ENCODE assay signal across 8 cellular contexts in the genomic region with DNA sequence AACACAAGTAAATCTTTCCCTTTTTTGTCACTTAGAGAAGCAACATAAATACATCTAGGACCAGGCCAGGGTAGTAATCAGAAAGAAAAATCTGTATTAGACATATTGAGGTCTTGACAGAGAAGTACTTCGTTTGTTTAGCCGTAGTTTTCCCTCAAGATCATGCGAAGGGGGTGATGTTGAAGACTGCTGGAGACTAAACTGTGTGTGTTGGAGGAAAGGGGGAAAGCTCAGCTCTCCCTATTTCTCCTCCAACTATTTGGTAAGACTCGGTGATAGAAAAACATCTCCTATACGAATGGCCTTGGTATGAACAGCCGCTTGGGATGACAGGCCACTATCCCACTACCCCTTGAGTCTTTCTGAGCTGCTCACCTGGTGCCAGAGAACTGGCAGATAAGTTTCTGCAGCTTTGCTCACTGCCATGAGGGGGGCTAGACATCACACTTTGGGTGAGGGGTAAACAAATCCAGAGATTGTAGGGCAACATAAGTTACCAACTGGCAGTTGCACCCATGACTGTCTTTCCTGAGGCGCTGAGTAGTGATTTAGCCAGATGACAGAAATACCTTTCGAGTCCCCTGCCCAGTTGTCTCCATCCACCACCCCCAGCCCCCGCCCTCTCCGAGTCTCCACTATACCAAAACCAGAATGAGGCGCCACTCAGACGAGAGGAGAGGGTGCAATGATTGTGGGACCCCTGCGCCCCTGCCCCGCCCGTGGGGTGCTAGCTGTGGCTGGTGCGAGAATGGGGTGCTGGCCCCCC. TPM values are rescaled to one million over a fixed set of nuclear protein-coding genes. Genes with fewer than 3 reads are reported as not detected.
DNase-seq lines count a peak whose midpoint lies in the region; TF ChIP-seq lines count a peak whose summit lies in the region.

No MANE protein-coding gene starts in this region.

- H3K4me3 Mint-ChIP-seq in activated CD4-positive, alpha-beta T cell treated with anti-CD3 and anti-CD28 coated beads, Interleukin-2, amount 10 ng/mL, durations not matched to agents 7 days and 5 days: peak overlapping the region; percentile 96
- peak overlapping the region; percentile 93 for H3K4me3 Mint-ChIP-seq in activated T-helper 1 cell treated with anti-CD3 and anti-CD28 coated beads, Interleukin-12 subunit alpha, Interleukin-12 subunit beta, Interleukin-2, Interleukin-4 antibody, amounts not matched to agents 30 ng/mL and 10 ng/mL and 1 ng/mL, durations not matched to agents 14 hours and 24 hours and 36 hours

- CTCF ChIA-PET in activated CD4-positive, alpha-beta T cell treated with anti-CD3 and anti-CD28 coated beads, Interleukin-2, amount 10 ng/mL, durations not matched to agents 7 days and 5 days (lab: Charles Lee): interaction anchor here (0.7 to 2.2 kb wide), 10 partner anchors 11 to 141 kb away, joined by 3 to 12 read pairs (median 3); no protein-coding TSS in a partner anchor

- no peaks in the 10 kb centered on the region for H3K9me3 Mint-ChIP-seq in activated CD4-positive, alpha-beta T cell treated with anti-CD3 and anti-CD28 coated beads, Interleukin-2, amount 10 ng/mL, durations not matched to agents 7 days and 5 days
- no peaks in the 10 kb centered on the region for H3K9me3 Mint-ChIP-seq in activated T-helper 1 cell treated with anti-CD3 and anti-CD28 coated beads, Interleukin-12 subunit alpha, Interleukin-12 subunit beta, Interleukin-2, Interleukin-4 antibody, amounts not matched to agents 30 ng/mL and 10 ng/mL and 1 ng/mL, durations not matched to agents 14 hours and 24 hours and 36 hours

- H3K36me3 ChIP-seq in suprapubic skin: peaks cover 12% of the 10 kb centered on the region

- peak overlapping the region; percentile 92 for H3K27ac Mint-ChIP-seq in activated CD4-positive, alpha-beta T cell treated with anti-CD3 and anti-CD28 coated beads, Interleukin-2, amount 10 ng/mL, durations not matched to agents 7 days and 5 days
- H3K27ac Mint-ChIP-seq in activated T-helper 1 cell treated with anti-CD3 and anti-CD28 coated beads, Interleukin-12 subunit alpha, Interleukin-12 subunit beta, Interleukin-2, Interleukin-4 antibody, amounts not matched to agents 30 ng/mL and 10 ng/mL and 1 ng/mL, durations not matched to agents 14 hours and 24 hours and 36 hours: peak overlapping the region; percentile 81

- peak overlapping the region; percentile 76 for H3K27ac ChIP-seq in suprapubic skin

- H3K27me3 ChIP-seq in suprapubic skin: no peaks in the 10 kb centered on the region

- H3K4me1 ChIP-seq in suprapubic skin: peaks cover 35% of the 10 kb centered on the region

- peak overlapping the region; percentile 53 for H3K4me3 ChIP-seq in suprapubic skin

- peaks cover 46% of the 10 kb centered on the region for H3K36me3 Mint-ChIP-seq in activated CD4-positive, alpha-beta T cell treated with anti-CD3 and anti-CD28 coated beads, Interleukin-2, amount 10 ng/mL, durations not matched to agents 7 days and 5 days (ENCODE audit: low read depth)
- peaks cover 42% of the 10 kb centered on the region for H3K36me3 Mint-ChIP-seq in activated T-helper 1 cell treated with anti-CD3 and anti-CD28 coated beads, Interleukin-12 subunit alpha, Interleukin-12 subunit beta, Interleukin-2, Interleukin-4 antibody, amounts not matched to agents 30 ng/mL and 10 ng/mL and 1 ng/mL, durations not matched to agents 14 hours and 24 hours and 36 hours (ENCODE audit: low read depth)

- TF ChIP-seq POLR2A in suprapubic skin (IDR thresholded peaks at IDR 0.05): no peak

- intact Hi-C loops in activated T-helper 1 cell treated with anti-CD3 and anti-CD28 coated beads, Interleukin-12 subunit alpha, Interleukin-12 subunit beta, Interleukin-2, Interleukin-4 antibody, amounts not matched to agents 30 ng/mL and 10 ng/mL and 1 ng/mL, durations not matched to agents 14 hours and 24 hours and 36 hours (cut with micrococcal nuclease): loop anchor here (1.0 to 5.0 kb wide), 11 partner anchors 7 to 473 kb away; a partner anchor contains a TSS

- DNase-seq in activated CD4-positive, alpha-beta T cell treated with anti-CD3 and anti-CD28 coated beads, Interleukin-2, amount 10 ng/mL, durations not matched to agents 7 days and 5 days: no peak
- no peak for DNase-seq in activated CD4-positive, alpha-beta T cell treated with anti-CD3 and anti-CD28 coated beads, Interleukin-2, amount 50 U/mL, for 48 hours
- DNase-seq in activated T-helper 1 cell treated with anti-CD3 and anti-CD28 coated beads, Interleukin-12 subunit alpha, Interleukin-12 subunit beta, Interleukin-2, Interleukin-4 antibody, amounts not matched to agents 30 ng/mL and 10 ng/mL and 1 ng/mL, durations not matched to agents 14 hours and 24 hours and 36 hours (ENCODE audit: low spot score): no peak
- DNase-seq in iPS-NIHi7 (ENCODE audit: extremely low spot score) (peak; percentile 26), suprapubic skin (ENCODE audit: low spot score in 2 of 2) (no peak), MV-4-11 (lab: John Stamatoyannopoulos, UW) (no peak), medulla oblongata (ENCODE audit: extremely low spot score) (no peak)
- DNase-seq in stimulated activated CD4-positive, alpha-beta T cell treated with anti-CD3 and anti-CD28 coated beads, Interleukin-4, amount 100 ng/mL, for 24 hours: no peak

- WGBS in suprapubic skin: 48% methylated on average over 6 of the region's 16 CpGs

- no peak for TF ChIP-seq EP300 in suprapubic skin (IDR thresholded peaks at IDR 0.05)

- POLR2A ChIA-PET in activated CD4-positive, alpha-beta T cell treated with anti-CD3 and anti-CD28 coated beads, Interleukin-2, amount 10 ng/mL, durations not matched to agents 7 days and 5 days (lab: Charles Lee): interaction anchor here (1.3 to 2.2 kb wide), 5 partner anchors 8 to 220 kb away, joined by 6 to 13 read pairs (median 10); a partner anchor contains a TSS

- peaks cover 60% of the 10 kb centered on the region for H3K4me1 Mint-ChIP-seq in activated CD4-positive, alpha-beta T cell treated with anti-CD3 and anti-CD28 coated beads, Interleukin-2, amount 10 ng/mL, durations not matched to agents 7 days and 5 days
- H3K4me1 Mint-ChIP-seq in activated T-helper 1 cell treated with anti-CD3 and anti-CD28 coated beads, Interleukin-12 subunit alpha, Interleukin-12 subunit beta, Interleukin-2, Interleukin-4 antibody, amounts not matched to agents 30 ng/mL and 10 ng/mL and 1 ng/mL, durations not matched to agents 14 hours and 24 hours and 36 hours (ENCODE audit: low read depth): peaks cover 63% of the 10 kb centered on the region

- no peaks in the 10 kb centered on the region for H3K9me3 ChIP-seq in suprapubic skin

- no peak for TF ChIP-seq CTCF in suprapubic skin (IDR thresholded peaks at IDR 0.05)

- peaks cover 6% of the 10 kb centered on the region for H3K27me3 Mint-ChIP-seq in activated CD4-positive, alpha-beta T cell treated with anti-CD3 and anti-CD28 coated beads, Interleukin-2, amount 10 ng/mL, durations not matched to agents 7 days and 5 days
- H3K27me3 Mint-ChIP-seq in activated T-helper 1 cell treated with anti-CD3 and anti-CD28 coated beads, Interleukin-12 subunit alpha, Interleukin-12 subunit beta, Interleukin-2, Interleukin-4 antibody, amounts not matched to agents 30 ng/mL and 10 ng/mL and 1 ng/mL, durations not matched to agents 14 hours and 24 hours and 36 hours (ENCODE audit: insufficient read depth): peaks cover 1% of the 10 kb centered on the region

RNA-seq across cellular contexts. Expression of a gene that starts 0.7 kb away (rescaled TPM):
- total RNA-seq in activated CD4-positive, alpha-beta T cell treated with anti-CD3 and anti-CD28 coated beads, Interleukin-2, amount 10 ng/mL, durations not matched to agents 7 days and 5 days: 10 to 100 TPM; 61.4 to 73.4 TPM
- 49.7 and 52.8 TPM in 2 replicates for total RNA-seq in activated T-helper 1 cell treated with anti-CD3 and anti-CD28 coated beads, Interleukin-12 subunit alpha, Interleukin-12 subunit beta, Interleukin-2, Interleukin-4 antibody, amounts not matched to agents 30 ng/mL and 10 ng/mL and 1 ng/mL, durations not matched to agents 14 hours and 24 hours and 36 hours
- 1 to 10 TPM; 2.1 to 5.4 (median 3.7) TPM for total RNA-seq in suprapubic skin

RNA-seq across cellular contexts. Expression of a gene that starts 17.9 kb away (rescaled TPM):
- 10 to 100 TPM; 45.8 to 47.9 TPM for total RNA-seq in activated CD4-positive, alpha-beta T cell treated with anti-CD3 and anti-CD28 coated beads, Interleukin-2, amount 10 ng/mL, durations not matched to agents 7 days and 5 days
- 34.1 and 34.3 TPM in 2 replicates for total RNA-seq in activated T-helper 1 cell treated with anti-CD3 and anti-CD28 coated beads, Interleukin-12 subunit alpha, Interleukin-12 subunit beta, Interleukin-2, Interleukin-4 antibody, amounts not matched to agents 30 ng/mL and 10 ng/mL and 1 ng/mL, durations not matched to agents 14 hours and 24 hours and 36 hours
- 10 to 100 TPM; 10.9 to 25.2 (median 17.7) TPM for total RNA-seq in suprapubic skin

RNA-seq across cellular contexts. Expression of a gene that starts 23.3 kb away (rescaled TPM):
- total RNA-seq in activated CD4-positive, alpha-beta T cell treated with anti-CD3 and anti-CD28 coated beads, Interleukin-2, amount 10 ng/mL, durations not matched to agents 7 days and 5 days: 100 to 1,000 TPM; 212 to 241 TPM
- 250 and 258 TPM in 2 replicates for total RNA-seq in activated T-helper 1 cell treated with anti-CD3 and anti-CD28 coated beads, Interleukin-12 subunit alpha, Interleukin-12 subunit beta, Interleukin-2, Interleukin-4 antibody, amounts not matched to agents 30 ng/mL and 10 ng/mL and 1 ng/mL, durations not matched to agents 14 hours and 24 hours and 36 hours
- 10 to 100 TPM; 28.0 to 42.2 (median 37.9) TPM for total RNA-seq in suprapubic skin

RNA-seq across cellular contexts. Expression of a gene that starts 24.1 kb away (rescaled TPM):
- total RNA-seq in activated CD4-positive, alpha-beta T cell treated with anti-CD3 and anti-CD28 coated beads, Interleukin-2, amount 10 ng/mL, durations not matched to agents 7 days and 5 days: 100 to 1,000 TPM; 191 to 202 TPM
- total RNA-seq in activated T-helper 1 cell treated with anti-CD3 and anti-CD28 coated beads, Interleukin-12 subunit alpha, Interleukin-12 subunit beta, Interleukin-2, Interleukin-4 antibody, amounts not matched to agents 30 ng/mL and 10 ng/mL and 1 ng/mL, durations not matched to agents 14 hours and 24 hours and 36 hours: 91.6 and 93.4 TPM in 2 replicates
- total RNA-seq in suprapubic skin: 10 to 100 TPM; 22.6 to 43.2 (median 31.0) TPM

RNA-seq across cellular contexts. Expression of a gene that starts 25.0 kb away (rescaled TPM):
- total RNA-seq in activated CD4-positive, alpha-beta T cell treated with anti-CD3 and anti-CD28 coated beads, Interleukin-2, amount 10 ng/mL, durations not matched to agents 7 days and 5 days: 100 to 1,000 TPM; 115 to 134 TPM
- 82.1 and 82.3 TPM in 2 replicates for total RNA-seq in activated T-helper 1 cell treated with anti-CD3 and anti-CD28 coated beads, Interleukin-12 subunit alpha, Interleukin-12 subunit beta, Interleukin-2, Interleukin-4 antibody, amounts not matched to agents 30 ng/mL and 10 ng/mL and 1 ng/mL, durations not matched to agents 14 hours and 24 hours and 36 hours
- 1 to 10 TPM in 1 of 4 donors, not detected in 3; 1.9 TPM for total RNA-seq in suprapubic skin
